In genomic region chr10:102508506-102508905, GRCh38 we compare ENCODE assay signal across 19 cellular contexts. TPM values are rescaled to one million over a fixed set of nuclear protein-coding genes. Genes with fewer than 3 reads are reported as not detected.
DNase-seq lines count a peak whose midpoint lies in the region; ATAC-seq and TF ChIP-seq lines count a peak whose summit lies in the region.
"Had no signal": no experiment of that assay in that cellular context is flagged by ENCODE, and none has a peak within 500 bp of the region (broad histone marks: within the 10 kb centered on the region; RNA-seq: fewer than 3 reads in every experiment).

No MANE protein-coding gene starts in this region.

- H3K4me3 Mint-ChIP-seq in CD14-positive monocyte, result no peak overlapping the region
- H3K4me3 Mint-ChIP-seq in brain, result peak overlapping the region in 4 of 5 experiments; percentile 40 to 81 (median 48)
- H3K4me3 Mint-ChIP-seq in nephron, result peak overlapping the region in 2 of 3 experiments; percentile 48 to 58
- H3K4me3 Mint-ChIP-seq in stimulated activated memory B cell treated with anti-CD40 and anti-IgM and Interleukin-4, amounts not matched to agents 10 μg/mL and 1 μg/mL and 100 μg/mL, for 72 hours, result no peak overlapping the region
- H3K4me3 Mint-ChIP-seq: activated CD4-positive, alpha-beta T cell treated with anti-CD3 and anti-CD28 coated beads, Interleukin-2, amount 10 ng/mL, durations not matched to agents 24 days and 14 days; activated naive CD4-positive, alpha-beta T cell treated with anti-CD3 and anti-CD28 coated beads for 36 hours; activated T-cell treated with anti-CD3 and anti-CD28 coated beads, Interleukin-2, amount 50 U/mL, for 4 hours; T-helper 2 cell treated with Interferon-gamma antibody and Interleukin-4, amounts not matched to agents 5 μg/mL and 100 μg/mL, for 36 hours had no signal

- peak overlapping the region; percentile 64 to 94 (median 85) for H3K27ac Mint-ChIP-seq in CD14-positive monocyte
- H3K27ac Mint-ChIP-seq in brain, result peak overlapping the region in 2 of 5 experiments; percentile 40 to 76
- H3K27ac Mint-ChIP-seq in nephron, result no peak overlapping the region
- H3K27ac Mint-ChIP-seq in stimulated activated memory B cell treated with anti-CD40 and anti-IgM and Interleukin-4, amounts not matched to agents 10 μg/mL and 1 μg/mL and 100 μg/mL, for 72 hours, result peak overlapping the region; percentile 18
- H3K27ac Mint-ChIP-seq: activated naive CD4-positive, alpha-beta T cell treated with anti-CD3 and anti-CD28 coated beads for 36 hours; T-helper 2 cell treated with Interferon-gamma antibody and Interleukin-4, amounts not matched to agents 5 μg/mL and 100 μg/mL, for 36 hours had no signal

- H3K27me3 Mint-ChIP-seq in CD14-positive monocyte (ENCODE audit: low read depth in 3 of 3) (peaks cover 0 to 1% (median 0%) of the 10 kb centered on the region in 3 donors), brain (peaks cover 4% of the 10 kb centered on the region), nephron (ENCODE audit: low read depth) (no peaks in the 10 kb centered on the region)
- H3K27me3 Mint-ChIP-seq in stimulated activated memory B cell treated with anti-CD40 and anti-IgM and Interleukin-4, amounts not matched to agents 10 μg/mL and 1 μg/mL and 100 μg/mL, for 72 hours, result no peaks in the 10 kb centered on the region
- H3K27me3 Mint-ChIP-seq: activated CD4-positive, alpha-beta T cell treated with anti-CD3 and anti-CD28 coated beads, Interleukin-2, amount 10 ng/mL, durations not matched to agents 24 days and 14 days had no signal

- ATAC-seq in stimulated activated memory B cell treated with anti-CD40 and anti-IgM and Interleukin-4, amounts not matched to agents 10 μg/mL and 1 μg/mL and 100 μg/mL, for 72 hours, result no peak
- ATAC-seq: activated T-cell treated with anti-CD3 and anti-CD28 coated beads, Interleukin-2, amount 50 U/mL, for 4 hours had no signal

- H3K9me3 Mint-ChIP-seq in CD14-positive monocyte (no peaks in the 10 kb centered on the region), brain (no peaks in the 10 kb centered on the region), nephron (no peaks in the 10 kb centered on the region)
- no peaks in the 10 kb centered on the region for H3K9me3 Mint-ChIP-seq in stimulated activated memory B cell treated with anti-CD40 and anti-IgM and Interleukin-4, amounts not matched to agents 10 μg/mL and 1 μg/mL and 100 μg/mL, for 72 hours
- H3K9me3 Mint-ChIP-seq: activated CD4-positive, alpha-beta T cell treated with anti-CD3 and anti-CD28 coated beads, Interleukin-2, amount 10 ng/mL, durations not matched to agents 24 days and 14 days; activated naive CD4-positive, alpha-beta T cell treated with anti-CD3 and anti-CD28 coated beads for 36 hours; activated T-cell treated with anti-CD3 and anti-CD28 coated beads, Interleukin-2, amount 50 U/mL, for 4 hours; T-helper 2 cell treated with Interferon-gamma antibody and Interleukin-4, amounts not matched to agents 5 μg/mL and 100 μg/mL, for 36 hours had no signal

- no peak for TF ChIP-seq CTCF in CD14-positive monocyte (IDR thresholded peaks at IDR 0.05)
- TF ChIP-seq CTCF in brain (conservative IDR thresholded peaks at IDR 0.05), result no peak
- no peak for TF ChIP-seq CTCF in nephron (IDR thresholded peaks at IDR 0.05; ENCODE audit: unreplicated experiment in 3 of 3)

- intact Hi-C loops in CD14-positive monocyte (cut with micrococcal nuclease), result loop anchor here (10.0 kb wide), 3 partner anchors 236 to 374 kb away; partner anchors contain the start of genes PPRC1 (in 2 of the 2), ELOVL3 (in 1 of the 2) and WBP1L (in 1 of the 2)

- DNase-seq in CD14-positive monocyte (ENCODE audit: low spot score) (no peak), NCI-H2029 (lab: John Stamatoyannopoulos, UW) (no peak), glomerular visceral epithelial cell (ENCODE audit: extremely low spot score) (no peak)
- no peak for DNase-seq in activated naive CD4-positive, alpha-beta T cell treated with anti-CD3 and anti-CD28 coated beads, Interleukin-2, amount 50 U/mL, for 16 hours
- DNase-seq: activated CD4-positive, alpha-beta T cell treated with anti-CD3 and anti-CD28 coated beads, Interleukin-2, amount 10 ng/mL, durations not matched to agents 24 days and 14 days; activated naive CD4-positive, alpha-beta T cell treated with anti-CD3 and anti-CD28 coated beads for 36 hours; activated T-cell treated with anti-CD3 and anti-CD28 coated beads, Interleukin-2, amount 50 U/mL, for 4 hours; brain microvascular endothelial cell; DMS53; H7; NCI-H1694; NCI-H524 treated with DMSO at 0.1 percent for 48 hours; PC-3; SHP77; upper lobe of left lung had no signal

- H3K36me3 Mint-ChIP-seq in CD14-positive monocyte (peaks cover 36 to 51% of the 10 kb centered on the region in 2 donors), brain (peaks cover 24% of the 10 kb centered on the region), nephron (ENCODE audit: low read depth) (peaks cover 50% of the 10 kb centered on the region)
- peaks cover 5% of the 10 kb centered on the region for H3K36me3 Mint-ChIP-seq in stimulated activated memory B cell treated with anti-CD40 and anti-IgM and Interleukin-4, amounts not matched to agents 10 μg/mL and 1 μg/mL and 100 μg/mL, for 72 hours

- H3K4me1 Mint-ChIP-seq in CD14-positive monocyte, result peaks cover 60% of the 10 kb centered on the region
- peaks cover 45% of the 10 kb centered on the region for H3K4me1 Mint-ChIP-seq in brain
- H3K4me1 Mint-ChIP-seq in nephron, result peaks cover 50% of the 10 kb centered on the region
- H3K4me1 Mint-ChIP-seq in stimulated activated memory B cell treated with anti-CD40 and anti-IgM and Interleukin-4, amounts not matched to agents 10 μg/mL and 1 μg/mL and 100 μg/mL, for 72 hours, result peaks cover 38% of the 10 kb centered on the region

RNA-seq across cellular contexts. Expression of gene SUFU, which starts 4.7 kb away (rescaled TPM):
- 1 to 10 TPM; 3.2 to 5.7 TPM for polyA plus RNA-seq in CD14-positive monocyte
- polyA plus RNA-seq in brain (ENCODE audit: insufficient read depth, low read depth, low replicate concordance), result 14.5 TPM

RNA-seq across cellular contexts. Expression of gene ACTR1A, which starts 6.0 kb away (rescaled TPM):
- 10 to 100 TPM; 79.0 to 79.4 TPM for polyA plus RNA-seq in CD14-positive monocyte
- 195 TPM for polyA plus RNA-seq in brain (ENCODE audit: insufficient read depth, low read depth, low replicate concordance)

RNA-seq across cellular contexts. Expression of gene C10orf95, which starts 57.2 kb away (rescaled TPM):
- polyA plus RNA-seq in CD14-positive monocyte, result not detected
- polyA plus RNA-seq in brain (ENCODE audit: insufficient read depth, low read depth, low replicate concordance), result 0.53 TPM

Comparison
In these comparisons a context has a peak if more than half of its experiments do, and no peak if none do; other contexts are left out.
1. H3K27ac Mint-ChIP-seq: peak in CD14-positive monocyte (7 of 7) and stimulated activated memory B cell treated with anti-CD40 and anti-IgM and Interleukin-4, amounts not matched to agents 10 μg/mL and 1 μg/mL and 100 μg/mL, for 72 hours (single experiment); none in nephron (0 of 3).
2. H3K4me3 Mint-ChIP-seq: peak in brain (4 of 5) and nephron (2 of 3); none in CD14-positive monocyte (0 of 2) and stimulated activated memory B cell treated with anti-CD40 and anti-IgM and Interleukin-4, amounts not matched to agents 10 μg/mL and 1 μg/mL and 100 μg/mL, for 72 hours (single experiment).